Comparison of ENCODE assay signal across 8 cellular contexts in genomic region chr1:57307382-57307781, GRCh38.
DNase-seq lines count a peak whose midpoint lies in the region; ATAC-seq and TF ChIP-seq lines count a peak whose summit lies in the region.

No MANE protein-coding gene starts in this region.

- peaks cover 9% of the 10 kb centered on the region for H3K9me3 Mint-ChIP-seq in activated naive CD8-positive, alpha-beta T cell treated with anti-CD3 and anti-CD28 coated beads, Interleukin-2, amount 50 U/mL, for 24 hours

- H3K9me3 ChIP-seq in esophagus squamous epithelium: no peaks in the 10 kb centered on the region

- ATAC-seq in GM18907 (IDR thresholded peaks at IDR 0.05; ENCODE audit: unreplicated experiment) (peak; percentile 87), HG02973 (IDR thresholded peaks at IDR 0.05; ENCODE audit: unreplicated experiment) (peak; percentile 39)
- ATAC-seq in activated naive CD8-positive, alpha-beta T cell treated with anti-CD3 and anti-CD28 coated beads, Interleukin-2, amount 50 U/mL, for 24 hours: peak; percentile 59

- H3K36me3 Mint-ChIP-seq in activated naive CD8-positive, alpha-beta T cell treated with anti-CD3 and anti-CD28 coated beads, Interleukin-2, amount 50 U/mL, for 24 hours (ENCODE audit: low read depth): no peaks in the 10 kb centered on the region

- H3K27ac Mint-ChIP-seq in activated naive CD8-positive, alpha-beta T cell treated with anti-CD3 and anti-CD28 coated beads, Interleukin-2, amount 50 U/mL, for 24 hours: peak overlapping the region; percentile 54

- H3K4me1 Mint-ChIP-seq in activated naive CD8-positive, alpha-beta T cell treated with anti-CD3 and anti-CD28 coated beads, Interleukin-2, amount 50 U/mL, for 24 hours: peaks cover 9% of the 10 kb centered on the region

- no peak for TF ChIP-seq CTCF in esophagus squamous epithelium (IDR thresholded peaks at IDR 0.05)

- no peaks in the 10 kb centered on the region for H3K27me3 ChIP-seq in esophagus squamous epithelium

- H3K36me3 ChIP-seq in esophagus squamous epithelium: no peaks in the 10 kb centered on the region

- no peaks in the 10 kb centered on the region for H3K4me1 ChIP-seq in esophagus squamous epithelium

- TF ChIP-seq POLR2A in esophagus squamous epithelium (IDR thresholded peaks at IDR 0.05): no peak

- no peak overlapping the region for H3K27ac ChIP-seq in esophagus squamous epithelium

- intact Hi-C loops in esophagus squamous epithelium (cut with DNase I): no loop called here

- WGBS in esophagus squamous epithelium, 2 donors: 69 to 80% methylated on average over 4 of the region's 4 CpGs

- in situ Hi-C loops in SK-MEL-5 (cut with HindIII; ENCODE audit: low pct_unique_long_range_greater_than_20kb, low sequenced_read_pairs): no loop called here

- no peaks in the 10 kb centered on the region for H3K27me3 Mint-ChIP-seq in activated naive CD8-positive, alpha-beta T cell treated with anti-CD3 and anti-CD28 coated beads, Interleukin-2, amount 50 U/mL, for 24 hours

- H3K4me3 Mint-ChIP-seq in activated naive CD8-positive, alpha-beta T cell treated with anti-CD3 and anti-CD28 coated beads, Interleukin-2, amount 50 U/mL, for 24 hours: no peak overlapping the region

- DNase-seq in SK-MEL-5 (ENCODE audit: low read depth, low spot score) (peak; percentile 13), NCI-H1105 treated with DMSO at 0.1 percent for 48 hours (lab: John Stamatoyannopoulos, UW) (no peak), kidney glomerular epithelial cell (lab: John Stamatoyannopoulos, UW) (no peak), esophagus squamous epithelium (lab: John Stamatoyannopoulos, UW) (no peak)
- peak; percentile 1 for DNase-seq in activated naive CD8-positive, alpha-beta T cell treated with anti-CD3 and anti-CD28 coated beads, Interleukin-2, amount 50 U/mL, for 24 hours
- peak; percentile 7 for DNase-seq in stimulated activated CD8-positive, alpha-beta memory T cell treated with anti-CD3 and anti-CD28 coated beads, Interleukin-4, amount 100 ng/mL, for 24 hours (ENCODE audit: low read depth)

- H3K4me3 ChIP-seq in esophagus squamous epithelium: no peak overlapping the region

Comparison
In these comparisons a context has a peak if more than half of its experiments do, and no peak if none do; other contexts are left out.
1. DNase-seq: peak in SK-MEL-5 (single experiment), activated naive CD8-positive, alpha-beta T cell treated with anti-CD3 and anti-CD28 coated beads, Interleukin-2, amount 50 U/mL, for 24 hours (single experiment) and stimulated activated CD8-positive, alpha-beta memory T cell treated with anti-CD3 and anti-CD28 coated beads, Interleukin-4, amount 100 ng/mL, for 24 hours (single experiment); none in NCI-H1105 treated with DMSO at 0.1 percent for 48 hours (single experiment), kidney glomerular epithelial cell (single experiment) and esophagus squamous epithelium (single experiment).
2. Peak in every context shown above with its lines, with median percentiles within 50 percentile points of each other: ATAC-seq.